18 cellular contexts compared by ENCODE assay signal in the genomic region with DNA sequence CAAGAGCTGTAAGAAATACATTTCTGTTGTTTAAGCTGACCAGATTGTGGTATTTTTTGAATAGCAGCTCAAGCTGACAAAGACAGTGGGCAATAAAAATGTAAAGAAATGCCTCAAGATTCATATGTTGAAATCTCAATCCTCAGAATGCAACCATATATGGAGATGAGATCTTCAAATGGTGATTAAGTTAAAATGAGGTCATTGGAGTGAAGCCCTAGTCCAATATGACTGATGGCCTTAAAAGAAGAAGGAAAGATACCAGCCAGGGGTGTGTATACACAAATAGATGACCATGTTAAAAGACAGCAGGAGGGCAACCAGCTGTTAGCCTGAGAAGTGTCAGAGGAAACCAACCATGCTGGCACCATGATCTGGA. TPM values are rescaled to one million over a fixed set of nuclear protein-coding genes. Genes with fewer than 3 reads are reported as not detected.
"Had no signal": no experiment of that assay in that cellular context is flagged by ENCODE, and none has a peak within 500 bp of the region (broad histone marks: within the 10 kb centered on the region; RNA-seq: fewer than 3 reads in every experiment).

No MANE protein-coding gene starts in this region.

- H3K27ac Mint-ChIP-seq: activated CD8-positive, alpha-beta memory T cell treated with anti-CD3 and anti-CD28 coated beads, Interleukin-2, amount 10 ng/mL, durations not matched to agents 7 days and 5 days; activated naive CD4-positive, alpha-beta T cell treated with anti-CD3 and anti-CD28 coated beads, Interleukin-2, amount 10 ng/mL, durations not matched to agents 7 days and 5 days; activated T-cell treated with anti-CD3 and anti-CD28 coated beads, Interleukin-2, amount 50 U/mL, for 24 hours; endodermal cell; naive thymus-derived CD8-positive, alpha-beta T cell; stimulated activated memory B cell treated with anti-CD40 and anti-IgM and Interleukin-4, amounts not matched to agents 10 μg/mL and 1 μg/mL and 100 μg/mL, for 72 hours had no signal

- H3K4me3 Mint-ChIP-seq: activated CD8-positive, alpha-beta memory T cell treated with anti-CD3 and anti-CD28 coated beads, Interleukin-2, amount 10 ng/mL, durations not matched to agents 7 days and 5 days; activated naive CD4-positive, alpha-beta T cell treated with anti-CD3 and anti-CD28 coated beads, Interleukin-2, amount 10 ng/mL, durations not matched to agents 7 days and 5 days; activated T-cell treated with anti-CD3 and anti-CD28 coated beads, Interleukin-2, amount 50 U/mL, for 24 hours; endodermal cell; naive thymus-derived CD8-positive, alpha-beta T cell; stimulated activated memory B cell treated with anti-CD40 and anti-IgM and Interleukin-4, amounts not matched to agents 10 μg/mL and 1 μg/mL and 100 μg/mL, for 72 hours had no signal

- H3K4me1 Mint-ChIP-seq: stimulated activated memory B cell treated with anti-CD40 and anti-IgM and Interleukin-4, amounts not matched to agents 10 μg/mL and 1 μg/mL and 100 μg/mL, for 72 hours had no signal

- H3K27ac ChIP-seq: dorsolateral prefrontal cortex, left lung, neutrophil, thyroid gland, VCaP had no signal

- H3K27me3 ChIP-seq: left lung, neutrophil, thyroid gland had no signal

- H3K4me1 ChIP-seq: thyroid gland had no signal

- H3K9me3 ChIP-seq: neutrophil, thyroid gland had no signal

- H3K36me3 Mint-ChIP-seq: activated naive CD4-positive, alpha-beta T cell treated with anti-CD3 and anti-CD28 coated beads, Interleukin-2, amount 10 ng/mL, durations not matched to agents 7 days and 5 days; stimulated activated memory B cell treated with anti-CD40 and anti-IgM and Interleukin-4, amounts not matched to agents 10 μg/mL and 1 μg/mL and 100 μg/mL, for 72 hours had no signal

- DNase-seq: activated CD4-positive, alpha-beta T cell treated with anti-CD3 and anti-CD28 coated beads, Interleukin-2, amount 50 U/mL, for 48 hours; activated T-cell treated with anti-CD3 and anti-CD28 coated beads, Interleukin-2, amount 50 U/mL, for 24 hours; dorsolateral prefrontal cortex; endodermal cell; kidney; left lung; mammary epithelial cell; naive thymus-derived CD8-positive, alpha-beta T cell; posterior cingulate gyrus; stimulated activated CD4-positive, alpha-beta T cell treated with anti-CD3 and anti-CD28 coated beads, Interleukin-2, amount 100 ng/mL, for 48 hours; thyroid gland had no signal

- H3K4me3 ChIP-seq: dorsolateral prefrontal cortex, left lung, thyroid gland had no signal

- H3K36me3 ChIP-seq: left lung, thyroid gland had no signal

RNA-seq across cellular contexts. Expression of gene DDO, which starts 7.1 kb away (rescaled TPM):
- total RNA-seq: activated CD8-positive, alpha-beta memory T cell treated with anti-CD3 and anti-CD28 coated beads, Interleukin-2, amount 10 ng/mL, durations not matched to agents 7 days and 5 days; endodermal cell; epithelial cell of proximal tubule; naive thymus-derived CD8-positive, alpha-beta T cell had no signal

RNA-seq across cellular contexts. Expression of gene SLC22A16, which starts 54.0 kb away (rescaled TPM):
- total RNA-seq: activated CD8-positive, alpha-beta memory T cell treated with anti-CD3 and anti-CD28 coated beads, Interleukin-2, amount 10 ng/mL, durations not matched to agents 7 days and 5 days; endodermal cell; epithelial cell of proximal tubule; mononuclear cell; naive thymus-derived CD8-positive, alpha-beta T cell had no signal
